ENCODE assay signal across 8 cellular contexts in genomic region chr19:11374449-11375142, GRCh38. TPM values are rescaled to one million over a fixed set of nuclear protein-coding genes. Genes with fewer than 3 reads are reported as not detected.
DNase-seq lines count a peak whose midpoint lies in the region; ATAC-seq and TF ChIP-seq lines count a peak whose summit lies in the region.

TSS of gene SWSAP1 (plus strand) at chr19:11374666. CDS start at chr19:11374681, 15 bp downstream.

- H3K4me3 Mint-ChIP-seq in activated naive CD8-positive, alpha-beta T cell = peak within 1 kb of the TSS; percentile 24

- H3K9me2 ChIP-seq in SK-N-SH = no peaks in the 10 kb centered on the region

- peak within 1 kb of the TSS; percentile 58 to 62 for H3K4me3 ChIP-seq in SK-N-SH (ENCODE audit: low read depth in 2 of 2, low read length in 1 of 2)
- H3K4me3 ChIP-seq in osteoblast (ENCODE audit: insufficient read depth, low read length) = peak within 1 kb of the TSS; percentile 92
- H3K4me3 ChIP-seq in thoracic aorta = peak within 1 kb of the TSS; percentile 74

- intact Hi-C loops in head of caudate nucleus (cut with DNase I) = loop anchor here (2.0 to 5.0 kb wide), 3 partner anchors 30 to 108 kb away; partner anchors contain the start of genes ELAVL3, ODAD3 and PRKCSH

- CTCF ChIA-PET in GM10248 (lab: Yijun Ruan, JAX) = interaction anchor here (0.8 to 5.4 kb wide), 15 partner anchors 9 to 339 kb away, joined by 3 to 40 read pairs (median 3); partner anchors contain the start of genes EPOR, ODAD3 and PRKCSH
- CTCF ChIA-PET in SK-N-SH (lab: Yijun Ruan, JAX) = interaction anchor here (0.5 to 5.9 kb wide), 17 partner anchors 8 to 1257 kb away, joined by 3 to 66 read pairs (median 4); partner anchors contain the start of genes EPOR, ODAD3, PRKCSH and RAB3D

- H3K27me3 ChIP-seq in SK-N-SH (ENCODE audit: insufficient read depth) (no peaks in the 10 kb centered on the region), osteoblast (ENCODE audit: insufficient read depth, low read length) (no peaks in the 10 kb centered on the region), thoracic aorta (replicated peaks; ENCODE audit: insufficient read depth) (no peaks in the 10 kb centered on the region)

- H3F3A ChIP-seq in SK-N-SH (replicated peaks; ENCODE audit: insufficient read depth) = peaks cover 33% of the 10 kb centered on the region

- no peaks in the 10 kb centered on the region for H3K9me3 ChIP-seq in SK-N-SH
- no peaks in the 10 kb centered on the region for H3K9me3 ChIP-seq in osteoblast (ENCODE audit: low read depth, low read length)
- no peaks in the 10 kb centered on the region for H3K9me3 ChIP-seq in thoracic aorta

- ATAC-seq in HG02610 (IDR thresholded peaks at IDR 0.05; ENCODE audit: unreplicated experiment) = peak; percentile 87
- ATAC-seq in thoracic aorta (ENCODE audit: insufficient number of reproducible peaks, low FRiP score, low read depth) = peak; percentile 94

- WGBS in SK-N-SH (ENCODE audit: low lambda C conversion rate) = under 1% methylated on average over 28 of the region's 44 CpGs

- peak within 1 kb of the TSS; percentile 80 for H3K9ac ChIP-seq in SK-N-SH

- no peak for TF ChIP-seq CTCF in GM10248 (IDR thresholded peaks at IDR 0.05; ENCODE audit: control extremely low read depth, extremely low read depth, low read depth, missing control alignments)
- TF ChIP-seq CTCF in SK-N-SH (IDR thresholded peaks at IDR 0.05) = no peak
- no peak for TF ChIP-seq CTCF in osteoblast (IDR thresholded peaks at IDR 0.05; ENCODE audit: extremely low read depth, low read depth, low read length)
- no peak for TF ChIP-seq CTCF in thoracic aorta (IDR thresholded peaks at IDR 0.05)

- POLR2A ChIA-PET in GM10248 (lab: Yijun Ruan, JAX) (interaction anchor here (0.6 to 1.3 kb wide), 6 partner anchors 9 to 966 kb away, joined by 3 to 6 read pairs (median 4); partner anchors contain the start of genes CCDC159 and TMEM205), SK-N-SH (lab: Yijun Ruan, JAX) (interaction anchor here (0.6 to 2.3 kb wide), 19 partner anchors 9 to 1322 kb away, joined by 3 to 28 read pairs (median 4); partner anchors contain the start of genes CCDC159, ECSIT, ELAVL3 and EPOR)

- H2AFZ ChIP-seq in SK-N-SH (ENCODE audit: low read depth) (peak within 1 kb of the TSS; percentile 70), osteoblast (ENCODE audit: low read length) (peak within 1 kb of the TSS; percentile 99)

- H4K20me1 ChIP-seq in SK-N-SH (ENCODE audit: insufficient read depth) = no peaks in the 10 kb centered on the region
- peaks cover 10% of the 10 kb centered on the region for H4K20me1 ChIP-seq in osteoblast (ENCODE audit: insufficient read depth, low read length)

- peaks cover 9% of the 10 kb centered on the region for H3K36me3 Mint-ChIP-seq in activated naive CD8-positive, alpha-beta T cell

- H3K4me1 Mint-ChIP-seq in activated naive CD8-positive, alpha-beta T cell (ENCODE audit: low read depth) = peaks cover 31% of the 10 kb centered on the region

- H3K4me2 ChIP-seq in SK-N-SH (peak within 1 kb of the TSS; percentile 84), osteoblast (ENCODE audit: insufficient read depth, low read length) (peak within 1 kb of the TSS; percentile 96)

- TF ChIP-seq EP300 in SK-N-SH (IDR thresholded peaks at IDR 0.05; ENCODE audit: borderline replicate concordance in 1 of 2, low read depth in 1 of 2, low read length in 1 of 2) = no peak

- no peaks in the 10 kb centered on the region for H3K27me3 Mint-ChIP-seq in activated naive CD8-positive, alpha-beta T cell

- DNase-seq in GM10248 (ENCODE audit: extremely low spot score) = peak; percentile 98
- peak; percentile 99 for DNase-seq in NCI-H1092 (lab: John Stamatoyannopoulos, UW)
- DNase-seq in SK-N-SH = peak; percentile 92
- peak; percentile 95 to 100 (median 99) for DNase-seq in head of caudate nucleus
- DNase-seq in osteoblast (ENCODE audit: insufficient read length, low spot score, missing footprints) = peak; percentile 100
- peak; percentile 97 for DNase-seq in thoracic aorta (ENCODE audit: low spot score)

- H3K27ac Mint-ChIP-seq in activated naive CD8-positive, alpha-beta T cell = no peak within 1 kb of the TSS

- H3K9me3 Mint-ChIP-seq in activated naive CD8-positive, alpha-beta T cell (ENCODE audit: low read depth) = no peaks in the 10 kb centered on the region

- H3K27ac ChIP-seq in SK-N-SH (ENCODE audit: low read depth in 2 of 2, low read length in 1 of 2) = peak within 1 kb of the TSS; percentile 88 to 94
- peak within 1 kb of the TSS; percentile 84 for H3K27ac ChIP-seq in osteoblast (ENCODE audit: low read depth, low read length)
- peak within 1 kb of the TSS; percentile 92 to 95 for H3K27ac ChIP-seq in thoracic aorta

- peaks cover 12% of the 10 kb centered on the region for H3K79me2 ChIP-seq in SK-N-SH (ENCODE audit: insufficient read depth)
- peaks cover 4% of the 10 kb centered on the region for H3K79me2 ChIP-seq in osteoblast (ENCODE audit: insufficient read depth, low read length)

- H3K36me3 ChIP-seq in SK-N-SH (replicated peaks in 1 of 2; ENCODE audit: control insufficient read depth in 1 of 2, insufficient read depth in 2 of 2, low read length in 1 of 2) (no peaks in the 10 kb centered on the region), osteoblast (ENCODE audit: insufficient read depth, low read length) (peaks cover 3% of the 10 kb centered on the region), thoracic aorta (no peaks in the 10 kb centered on the region)

- H3K4me1 ChIP-seq in SK-N-SH (ENCODE audit: control insufficient read depth in 1 of 2, insufficient read depth in 2 of 2, low read depth in 1 of 2, low read length in 1 of 2) = peaks cover 16 to 22% of the 10 kb centered on the region in 2 experiments
- peaks cover 43% of the 10 kb centered on the region for H3K4me1 ChIP-seq in osteoblast (ENCODE audit: insufficient read depth, low read length)
- peaks cover 16 to 45% of the 10 kb centered on the region in 2 donors for H3K4me1 ChIP-seq in thoracic aorta (ENCODE audit: control insufficient read depth in 1 of 2, low read depth in 2 of 2)

- TF ChIP-seq RAD21 in SK-N-SH (IDR thresholded peaks at IDR 0.05; ENCODE audit: low read length) = no peak

TF ChIP-seq in SK-N-SH, 30 proteins besides CTCF, POLR2A, EP300 and RAD21 (continues in another document):
- TF ChIP-seq GABPA (IDR thresholded peaks at IDR 0.05; ENCODE audit: low read depth) = peak; percentile 71
- TF ChIP-seq TAF1 (IDR thresholded peaks at IDR 0.05; ENCODE audit: borderline replicate concordance, low read depth, low read length) = peak; percentile 52; the same call in 1 of the 2 replicates
- TF ChIP-seq RXRA (IDR thresholded peaks at IDR 0.05; ENCODE audit: borderline replicate concordance, low read depth) = no peak
- TF ChIP-seq SIN3A (IDR thresholded peaks at IDR 0.05; ENCODE audit: borderline replicate concordance, low read depth, low read length) = no peak
- TF ChIP-seq TEAD4 (IDR thresholded peaks at IDR 0.05; ENCODE audit: borderline replicate concordance, insufficient read depth) = no peak
- no peak for TF ChIP-seq USF2 (IDR thresholded peaks at IDR 0.05; ENCODE audit: borderline replicate concordance, low read depth, low read length)
- TF ChIP-seq JUND (IDR thresholded peaks at IDR 0.05) = no peak
- no peak for TF ChIP-seq GATA2 (CRISPR knock-in tag; IDR thresholded peaks at IDR 0.05)
- TF ChIP-seq ELF1 (IDR thresholded peaks at IDR 0.05) = peak; percentile 70
- TF ChIP-seq MAX (IDR thresholded peaks at IDR 0.05; ENCODE audit: low read depth) = peak; percentile 78; the same call in 1 of the 2 replicates
- TF ChIP-seq NRF1 (IDR thresholded peaks at IDR 0.05; ENCODE audit: low read depth, low read length) = peak; percentile 29; the same call in 1 of the 2 replicates
- no peak for TF ChIP-seq NFIC (IDR thresholded peaks at IDR 0.05; ENCODE audit: borderline replicate concordance)
- TF ChIP-seq EZH2phosphoT487 (IDR thresholded peaks at IDR 0.05; ENCODE audit: borderline replicate concordance, low read depth) = no peak
- no peak for TF ChIP-seq USF1 (IDR thresholded peaks at IDR 0.05; ENCODE audit: borderline replicate concordance, low read depth)
- TF ChIP-seq SMC3 (IDR thresholded peaks at IDR 0.05; ENCODE audit: low read depth, low read length) = no peak
- peak; percentile 72 for TF ChIP-seq YY1 (IDR thresholded peaks at IDR 0.05; ENCODE audit: low read depth)
- TF ChIP-seq POLR2AphosphoS5 (IDR thresholded peaks at IDR 0.05; ENCODE audit: low read depth, low read length) = peak; percentile 73
- TF ChIP-seq RCOR1 (IDR thresholded peaks at IDR 0.05; ENCODE audit: low read length) = no peak; the same call in 1 of the 2 replicates
- TF ChIP-seq MEF2A (IDR thresholded peaks at IDR 0.05; ENCODE audit: borderline replicate concordance, low read depth) = no peak
- TF ChIP-seq TCF12 (IDR thresholded peaks at IDR 0.05) = no peak
- TF ChIP-seq FOXM1 (IDR thresholded peaks at IDR 0.05; ENCODE audit: low read depth) = no peak
- TF ChIP-seq RFX5 (IDR thresholded peaks at IDR 0.05; ENCODE audit: low read length) = 0 out of 2 replicates have a peak, but pooled peaks have one; percentile 25
- TF ChIP-seq FOSL2 (IDR thresholded peaks at IDR 0.05; ENCODE audit: borderline replicate concordance, low read depth) = no peak

RNA-seq across cellular contexts. Expression of gene SWSAP1, which starts in this region (rescaled TPM):
- polyA plus RNA-seq in SK-N-SH (2012; rRNA removed) = 2.8 and 3.0 TPM in 2 replicates
- 1.5 and 2.2 TPM in 2 replicates for polyA plus RNA-seq in SK-N-SH (2012; cell fraction: cytosol; rRNA removed)
- 5.3 and 6.2 TPM in 2 replicates for polyA plus RNA-seq in SK-N-SH (2012; cell fraction: nucleus; rRNA removed)
- total RNA-seq in osteoblast (0.72 and 0.88 TPM in 2 replicates), thoracic aorta (1 to 10 TPM; 1.2 to 1.5 TPM)

Comparison
In these comparisons a context has a peak if more than half of its experiments do, and no peak if none do; other contexts are left out.
1. Peak in every context shown above with its lines: DNase-seq, ATAC-seq, H3K4me3 ChIP-seq and H3K27ac ChIP-seq.
2. Peak in DNase-seq, H3K4me3 ChIP-seq, H3K27ac ChIP-seq and H3K4me2 ChIP-seq in osteoblast; RNA of the gene not detected or under 1 TPM.